Comparison of ENCODE assay signal across 15 cellular contexts in genomic region chr13:84653915-84654534, GRCh38.
"Had no signal": no experiment of that assay in that cellular context is flagged by ENCODE, and none has a peak within 500 bp of the region (broad histone marks: within the 10 kb centered on the region; RNA-seq: fewer than 3 reads in every experiment).

No MANE protein-coding gene starts in this region.

- H3K9me3 ChIP-seq: left lung, stomach, testis had no signal

- H3K27me3 ChIP-seq: left lung, stomach, testis had no signal

- ATAC-seq: left lung, natural killer cell, sciatic nerve had no signal

- DNase-seq: activated CD4-positive, CD25-positive, alpha-beta regulatory T cell treated with anti-CD3 and anti-CD28 coated beads, Interleukin-2, amount 50 U/mL, for 72 hours; activated naive CD4-positive, alpha-beta T cell treated with Interleukin-2 at 50 U/mL for 16 hours; activated T-cell treated with anti-CD3 and anti-CD28 coated beads for 4 hours; anterior cingulate cortex; cerebellar nuclear complex; effector memory CD4-positive, alpha-beta T cell; foreskin fibroblast; left lung; mesenchymal stem cell; natural killer cell; occipital lobe; stimulated activated CD4-positive, alpha-beta T cell treated with anti-CD3 and anti-CD28 coated beads, Interleukin-1b, Interleukin-23, amount 100 ng/mL, for 48 hours; stomach; testis had no signal

- H3K36me3 ChIP-seq: left lung, stomach had no signal

- H3K4me3 ChIP-seq: left lung, stomach, testis had no signal

- H3K4me1 ChIP-seq: left lung, testis had no signal

- H3K27ac ChIP-seq: left lung, stomach, testis had no signal
